ENCODE assay signal across 37 cellular contexts in genomic region chr4:23967281-23967680, GRCh38.
"Had no signal": no experiment of that assay in that cellular context is flagged by ENCODE, and none has a peak within 500 bp of the region (broad histone marks: within the 10 kb centered on the region; RNA-seq: fewer than 3 reads in every experiment).

No MANE protein-coding gene starts in this region.

- H3K9me3 Mint-ChIP-seq: activated naive CD4-positive, alpha-beta T cell treated with anti-CD3 and anti-CD28 coated beads for 36 hours; activated naive CD4-positive, alpha-beta T cell treated with anti-CD3 and anti-CD28 coated beads, Interleukin-2, amount 10 ng/mL, durations not matched to agents 7 days and 5 days; activated naive CD4-positive, alpha-beta T cell treated with anti-CD3 and anti-CD28 coated beads, Interleukin-2, amount 50 U/mL, for 24 hours; activated naive CD8-positive, alpha-beta T cell treated with anti-CD3 and anti-CD28 coated beads, Interleukin-2, amount 10 ng/mL, durations not matched to agents 7 days and 5 days; activated naive CD8-positive, alpha-beta T cell treated with anti-CD3 and anti-CD28 coated beads, Interleukin-2, amount 50 U/mL, for 24 hours; activated T-cell treated with anti-CD3 and anti-CD28 coated beads, Interleukin-2, amount 50 U/mL, for 4 hours; activated T-helper 1 cell treated with anti-CD3 and anti-CD28 coated beads, Interleukin-12 subunit alpha, Interleukin-12 subunit beta, Interleukin-2, Interleukin-4 antibody, amounts not matched to agents 30 ng/mL and 10 ng/mL and 1 ng/mL, durations not matched to agents 14 hours and 24 hours and 36 hours; activated T-helper 17 cell treated with anti-CD3 and anti-CD28 coated beads, Interleukin-2, amount 50 U/mL, for 72 hours; activated T-helper 2 cell treated with anti-CD3 and anti-CD28 coated beads, Interferon-gamma antibody, Interleukin-2, Interleukin-4, amounts not matched to agents 10 μg/mL and 5 μg/mL and 100 μg/mL, durations not matched to agents 14 hours and 24 hours and 36 hours had no signal

- DNase-seq: activated effector memory CD4-positive, alpha-beta T cell treated with anti-CD3 and anti-CD28 coated beads, Interleukin-2, amount 50 U/mL, for 16 hours; activated effector memory CD4-positive, alpha-beta T cell treated with Interleukin-2 at 50 U/mL for 16 hours; activated gamma-delta T cell; activated gamma-delta T cell treated with Interleukin-2 at 50 U/mL for 16 hours; activated naive CD4-positive, alpha-beta T cell; activated naive CD4-positive, alpha-beta T cell treated with anti-CD3 and anti-CD28 coated beads for 36 hours; activated naive CD4-positive, alpha-beta T cell treated with anti-CD3 and anti-CD28 coated beads, Interleukin-2, amount 10 ng/mL, durations not matched to agents 7 days and 5 days; activated naive CD4-positive, alpha-beta T cell treated with anti-CD3 and anti-CD28 coated beads, Interleukin-2, amount 50 U/mL, for 16 hours; activated naive CD4-positive, alpha-beta T cell treated with Interleukin-2 at 50 U/mL for 16 hours; activated naive CD8-positive, alpha-beta T cell treated with anti-CD3 and anti-CD28 coated beads for 36 hours; activated naive CD8-positive, alpha-beta T cell treated with anti-CD3 and anti-CD28 coated beads, Interleukin-2, amount 10 ng/mL, durations not matched to agents 7 days and 5 days; activated naive CD8-positive, alpha-beta T cell treated with anti-CD3 and anti-CD28 coated beads, Interleukin-2, amount 50 U/mL, for 24 hours; activated T-cell treated with anti-CD3 and anti-CD28 coated beads, Interleukin-2, amount 50 U/mL, for 24 hours; activated T-cell treated with anti-CD3 and anti-CD28 coated beads, Interleukin-2, amount 50 U/mL, for 4 hours; activated T-cell treated with anti-CD3 and anti-CD28 coated beads, Interleukin-2, amount 50 U/mL, for 48 hours; activated T-cell treated with anti-CD3 and anti-CD28 coated beads, Interleukin-2, amount 50 U/mL, for 72 hours; amniotic stem cell; amygdala; anterior cingulate cortex; aorta; body of pancreas; brain microvascular endothelial cell; caudate nucleus; central memory CD4-positive, alpha-beta T cell; cerebellar nuclear complex had no signal

- H3K4me1 Mint-ChIP-seq: activated naive CD4-positive, alpha-beta T cell treated with anti-CD3 and anti-CD28 coated beads, Interleukin-2, amount 10 ng/mL, durations not matched to agents 7 days and 5 days; activated naive CD4-positive, alpha-beta T cell treated with anti-CD3 and anti-CD28 coated beads, Interleukin-2, amount 50 U/mL, for 24 hours; activated naive CD8-positive, alpha-beta T cell treated with anti-CD3 and anti-CD28 coated beads for 36 hours; activated naive CD8-positive, alpha-beta T cell treated with anti-CD3 and anti-CD28 coated beads, Interleukin-2, amount 10 ng/mL, durations not matched to agents 7 days and 5 days; activated naive CD8-positive, alpha-beta T cell treated with anti-CD3 and anti-CD28 coated beads, Interleukin-2, amount 50 U/mL, for 24 hours; activated T-helper 17 cell treated with anti-CD3 and anti-CD28 coated beads, Interleukin-2, amount 50 U/mL, for 72 hours; central memory CD8-positive, alpha-beta T cell had no signal

- H3K36me3 Mint-ChIP-seq: activated naive CD4-positive, alpha-beta T cell treated with anti-CD3 and anti-CD28 coated beads, Interleukin-2, amount 10 ng/mL, durations not matched to agents 7 days and 5 days; activated naive CD4-positive, alpha-beta T cell treated with anti-CD3 and anti-CD28 coated beads, Interleukin-2, amount 50 U/mL, for 24 hours; activated naive CD4-positive, alpha-beta T cell treated with anti-CD3 and anti-CD28 coated beads, Interleukin-2, amount 50 U/mL, for 72 hours; activated naive CD8-positive, alpha-beta T cell; activated naive CD8-positive, alpha-beta T cell treated with anti-CD3 and anti-CD28 coated beads for 36 hours; activated naive CD8-positive, alpha-beta T cell treated with anti-CD3 and anti-CD28 coated beads, Interleukin-2, amount 10 ng/mL, durations not matched to agents 7 days and 5 days; brain had no signal

- H3K4me3 Mint-ChIP-seq: activated naive CD4-positive, alpha-beta T cell treated with anti-CD3 and anti-CD28 coated beads for 36 hours; activated naive CD4-positive, alpha-beta T cell treated with anti-CD3 and anti-CD28 coated beads, Interleukin-2, amount 10 ng/mL, durations not matched to agents 7 days and 5 days; activated naive CD4-positive, alpha-beta T cell treated with anti-CD3 and anti-CD28 coated beads, Interleukin-2, amount 50 U/mL, for 24 hours; activated naive CD8-positive, alpha-beta T cell; activated naive CD8-positive, alpha-beta T cell treated with anti-CD3 and anti-CD28 coated beads for 36 hours; activated naive CD8-positive, alpha-beta T cell treated with anti-CD3 and anti-CD28 coated beads, Interleukin-2, amount 10 ng/mL, durations not matched to agents 7 days and 5 days; activated naive CD8-positive, alpha-beta T cell treated with anti-CD3 and anti-CD28 coated beads, Interleukin-2, amount 50 U/mL, for 24 hours; activated T-cell treated with anti-CD3 and anti-CD28 coated beads, Interleukin-2, amount 50 U/mL, for 24 hours; activated T-cell treated with anti-CD3 and anti-CD28 coated beads, Interleukin-2, amount 50 U/mL, for 4 hours; activated T-cell treated with anti-CD3 and anti-CD28 coated beads, Interleukin-2, amount 50 U/mL, for 72 hours; activated T-helper 1 cell treated with anti-CD3 and anti-CD28 coated beads, Interleukin-12 subunit alpha, Interleukin-12 subunit beta, Interleukin-2, Interleukin-4 antibody, amounts not matched to agents 30 ng/mL and 10 ng/mL and 1 ng/mL, durations not matched to agents 14 hours and 24 hours and 36 hours; activated T-helper 17 cell treated with anti-CD3 and anti-CD28 coated beads, Interleukin-2, amount 50 U/mL, for 72 hours; brain; central memory CD8-positive, alpha-beta T cell had no signal

- H3K27ac ChIP-seq: adrenal gland, ascending aorta, body of pancreas, brain microvascular endothelial cell, breast epithelium, cardiac muscle cell had no signal

- H3K4me1 ChIP-seq: adrenal gland, ascending aorta, body of pancreas, breast epithelium had no signal

- H3K27ac Mint-ChIP-seq: activated naive CD4-positive, alpha-beta T cell treated with anti-CD3 and anti-CD28 coated beads for 36 hours; activated naive CD4-positive, alpha-beta T cell treated with anti-CD3 and anti-CD28 coated beads, Interleukin-2, amount 10 ng/mL, durations not matched to agents 7 days and 5 days; activated naive CD4-positive, alpha-beta T cell treated with anti-CD3 and anti-CD28 coated beads, Interleukin-2, amount 50 U/mL, for 24 hours; activated naive CD4-positive, alpha-beta T cell treated with anti-CD3 and anti-CD28 coated beads, Interleukin-2, amount 50 U/mL, for 72 hours; activated naive CD8-positive, alpha-beta T cell; activated naive CD8-positive, alpha-beta T cell treated with anti-CD3 and anti-CD28 coated beads for 36 hours; activated naive CD8-positive, alpha-beta T cell treated with anti-CD3 and anti-CD28 coated beads, Interleukin-2, amount 10 ng/mL, durations not matched to agents 7 days and 5 days; activated naive CD8-positive, alpha-beta T cell treated with anti-CD3 and anti-CD28 coated beads, Interleukin-2, amount 50 U/mL, for 24 hours; activated T-cell treated with anti-CD3 and anti-CD28 coated beads, Interleukin-2, amount 50 U/mL, for 24 hours; activated T-cell treated with anti-CD3 and anti-CD28 coated beads, Interleukin-2, amount 50 U/mL, for 72 hours; activated T-helper 1 cell treated with anti-CD3 and anti-CD28 coated beads, Interleukin-12 subunit alpha, Interleukin-12 subunit beta, Interleukin-2, Interleukin-4 antibody, amounts not matched to agents 30 ng/mL and 10 ng/mL and 1 ng/mL, durations not matched to agents 14 hours and 24 hours and 36 hours; activated T-helper 17 cell treated with anti-CD3 and anti-CD28 coated beads, Interleukin-2, amount 50 U/mL, for 72 hours; activated T-helper 2 cell treated with anti-CD3 and anti-CD28 coated beads, Interferon-gamma antibody, Interleukin-2, Interleukin-4, amounts not matched to agents 10 μg/mL and 5 μg/mL and 100 μg/mL, durations not matched to agents 14 hours and 24 hours and 36 hours; brain had no signal

- H3K27me3 ChIP-seq: adrenal gland, ascending aorta, body of pancreas, brain microvascular endothelial cell, breast epithelium, cardiac muscle cell had no signal

- H3K4me3 ChIP-seq: adrenal gland, ascending aorta, body of pancreas, breast epithelium, cardiac muscle cell had no signal

- H3K27me3 Mint-ChIP-seq: activated naive CD4-positive, alpha-beta T cell treated with anti-CD3 and anti-CD28 coated beads, Interleukin-2, amount 10 ng/mL, durations not matched to agents 7 days and 5 days; activated naive CD4-positive, alpha-beta T cell treated with anti-CD3 and anti-CD28 coated beads, Interleukin-2, amount 50 U/mL, for 24 hours; activated naive CD8-positive, alpha-beta T cell; activated naive CD8-positive, alpha-beta T cell treated with anti-CD3 and anti-CD28 coated beads for 36 hours; activated naive CD8-positive, alpha-beta T cell treated with anti-CD3 and anti-CD28 coated beads, Interleukin-2, amount 10 ng/mL, durations not matched to agents 7 days and 5 days; activated naive CD8-positive, alpha-beta T cell treated with anti-CD3 and anti-CD28 coated beads, Interleukin-2, amount 50 U/mL, for 24 hours; activated T-cell treated with anti-CD3 and anti-CD28 coated beads, Interleukin-2, amount 50 U/mL, for 24 hours; activated T-helper 17 cell treated with anti-CD3 and anti-CD28 coated beads, Interleukin-2, amount 50 U/mL, for 72 hours; central memory CD8-positive, alpha-beta T cell had no signal

- H3K36me3 ChIP-seq: adrenal gland, ascending aorta, brain microvascular endothelial cell, breast epithelium, cardiac muscle cell had no signal

- ATAC-seq: activated naive CD4-positive, alpha-beta T cell treated with anti-CD3 and anti-CD28 coated beads, Interleukin-2, amount 50 U/mL, for 72 hours; activated naive CD8-positive, alpha-beta T cell treated with anti-CD3 and anti-CD28 coated beads, Interleukin-2, amount 50 U/mL, for 24 hours; activated T-cell treated with anti-CD3 and anti-CD28 coated beads, Interleukin-2, amount 50 U/mL, for 4 hours; activated T-cell treated with anti-CD3 and anti-CD28 coated beads, Interleukin-2, amount 50 U/mL, for 72 hours; activated T-helper 17 cell treated with anti-CD3 and anti-CD28 coated beads, Interleukin-2, amount 50 U/mL, for 72 hours; body of pancreas had no signal
